ENCODE assay signal across 1 cellular context in the genomic region with DNA sequence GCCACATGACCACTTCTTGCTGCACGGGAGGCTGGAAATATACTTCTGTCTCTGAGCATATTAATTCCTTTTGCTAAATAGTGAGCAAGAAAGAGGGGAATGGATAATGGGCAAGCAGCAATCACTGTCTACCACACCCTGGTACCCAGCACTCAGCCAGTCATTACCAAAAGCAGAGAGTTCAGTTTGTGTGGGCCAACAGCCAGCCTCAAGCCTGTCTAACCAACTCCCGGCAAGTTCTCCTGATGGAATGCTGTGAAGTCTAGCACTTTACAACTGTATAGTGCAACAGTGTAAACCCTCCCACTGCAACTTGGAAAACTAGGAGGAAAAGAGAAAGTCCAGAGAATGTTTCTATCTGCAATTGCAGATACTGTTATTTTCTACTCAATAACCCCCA.
TF ChIP-seq lines count a peak whose summit lies in the region.

No MANE protein-coding gene starts in this region.

TF ChIP-seq in A549, 52 proteins besides CTCF, POLR2A, EP300 and RAD21 (continued from another document):
- no peak for TF ChIP-seq RCOR1 (IDR thresholded peaks at IDR 0.05; ENCODE audit: low read depth, low read length)
